ENCODE assay signal across 25 cellular contexts in genomic region chr6:84498905-84499304, GRCh38.
"Had no signal": no experiment of that assay in that cellular context is flagged by ENCODE, and none has a peak within 500 bp of the region (broad histone marks: within the 10 kb centered on the region; RNA-seq: fewer than 3 reads in every experiment).

No MANE protein-coding gene starts in this region.

- H3K27me3 ChIP-seq: brain microvascular endothelial cell, cardiac muscle cell had no signal

- H3K36me3 ChIP-seq: brain microvascular endothelial cell, cardiac muscle cell had no signal

- H3K9ac ChIP-seq: KMS-11 had no signal

- H3K4me2 ChIP-seq: KMS-11 had no signal

- DNase-seq: activated CD4-positive, alpha-beta memory T cell treated with anti-CD3 and anti-CD28 coated beads, Interleukin-2, amount 10 ng/mL, durations not matched to agents 7 days and 5 days; activated CD4-positive, alpha-beta T cell treated with anti-CD3 and anti-CD28 coated beads, Interleukin-2, amount 10 ng/mL, durations not matched to agents 7 days and 5 days; activated CD4-positive, CD25-positive, alpha-beta regulatory T cell; activated gamma-delta T cell; activated naive CD4-positive, alpha-beta T cell treated with anti-CD3 and anti-CD28 coated beads for 36 hours; activated T-cell treated with anti-CD3 and anti-CD28 coated beads for 4 hours; activated T-cell treated with anti-CD3 and anti-CD28 coated beads, Interleukin-2, amount 50 U/mL, for 48 hours; brain microvascular endothelial cell; NCI-H1092; NCI-H1417 treated with DMSO at 0.1 percent for 48 hours; NCI-H1694 treated with DMSO at 0.1 percent for 48 hours; NCI-H2029 treated with DMSO at 0.1 percent for 48 hours; NCI-H345; NCI-H510A; NCI-H526 treated with DMSO at 0.1 percent for 48 hours; NCI-H82; NK-92 treated with Interleukin-12 subunit alpha and Interleukin-12 subunit beta, amount 100 ng/mL, for 24 hours; SHP77 treated with DMSO at 0.1 percent for 48 hours; T-cell; T-helper 2 cell; T1000 had no signal

- ATAC-seq: activated T-helper 17 cell treated with anti-CD3 and anti-CD28 coated beads, Interleukin-2, amount 50 U/mL, for 72 hours; T-cell had no signal

- H3K4me3 ChIP-seq: cardiac muscle cell had no signal

- H3K27ac ChIP-seq: brain microvascular endothelial cell, cardiac muscle cell, KMS-11, VCaP had no signal
